In genomic region chr16:84036982-84037425, GRCh38 we compare ENCODE assay signal across 23 cellular contexts. TPM values are rescaled to one million over a fixed set of nuclear protein-coding genes. Genes with fewer than 3 reads are reported as not detected.
DNase-seq lines count a peak whose midpoint lies in the region; ATAC-seq and TF ChIP-seq lines count a peak whose summit lies in the region.
"Had no signal": no experiment of that assay in that cellular context is flagged by ENCODE, and none has a peak within 500 bp of the region (broad histone marks: within the 10 kb centered on the region; RNA-seq: fewer than 3 reads in every experiment).

No MANE protein-coding gene starts in this region.

- no peak overlapping the region for H3K27ac ChIP-seq in left ventricle myocardium inferior (replicated peaks)
- H3K27ac ChIP-seq: C4-2B, HL-60, KMS-11, Peyer's patch, SJSA1 had no signal

- peaks cover 3% of the 10 kb centered on the region for H3K4me1 ChIP-seq in left ventricle myocardium inferior
- H3K4me1 ChIP-seq: Peyer's patch, SJSA1 had no signal

- intact Hi-C loops in Right ventricle myocardium inferior (cut with DNase I): no loop called here
- intact Hi-C loops in left ventricle myocardium inferior (cut with micrococcal nuclease): no loop called here
- intact Hi-C loops in left cardiac atrium (cut with DNase I): loop anchor here in 1 of 2 donors (2.0 kb wide), 1 partner anchor 28 kb away; no protein-coding TSS in a partner anchor

- H3K36me3 ChIP-seq in left ventricle myocardium inferior: no peaks in the 10 kb centered on the region
- H3K36me3 ChIP-seq: Peyer's patch, SJSA1 had no signal

- no peak overlapping the region for H3K4me3 ChIP-seq in left ventricle myocardium inferior
- H3K4me3 ChIP-seq: Peyer's patch, SJSA1 had no signal

- TF ChIP-seq CTCF in left ventricle myocardium inferior (IDR thresholded peaks at IDR 0.05; ENCODE audit: borderline replicate concordance): no peak

- ATAC-seq in Right ventricle myocardium inferior: peak; percentile 56
- ATAC-seq in left cardiac atrium: peak; percentile 38 to 49
- no peak for ATAC-seq in GM21381 (IDR thresholded peaks at IDR 0.05; ENCODE audit: unreplicated experiment)

- DNase-seq in Right ventricle myocardium inferior (ENCODE audit: missing footprints) (peak; percentile 4), left ventricle myocardium inferior (no peak), NCI-H2029 (lab: John Stamatoyannopoulos, UW) (peak; percentile 43), NCI-H2171 treated with DMSO at 0.1 percent for 48 hours (lab: John Stamatoyannopoulos, UW) (peak; percentile 91), left cardiac atrium (no peak), kidney tubule cell (ENCODE audit: low spot score) (no peak), H4 (ENCODE audit: low spot score) (no peak)
- DNase-seq: Calu3; CD8-positive, alpha-beta memory T cell; DMS53; EL; H9; NCI-H1694; NCI-H446 treated with DMSO at 0.1 percent for 48 hours; NK-92 treated with Interleukin-12 subunit alpha and Interleukin-12 subunit beta, amount 100 ng/mL, for 24 hours; Peyer's patch had no signal

- H3K27me3 ChIP-seq in left ventricle myocardium inferior (ENCODE audit: low read depth): peaks cover 15% of the 10 kb centered on the region
- H3K27me3 ChIP-seq: Peyer's patch had no signal

- peaks cover 18% of the 10 kb centered on the region for H3K9me3 ChIP-seq in left ventricle myocardium inferior (replicated peaks)
- H3K9me3 ChIP-seq: Peyer's patch had no signal

RNA-seq across cellular contexts. Expression of gene SLC38A8, which starts 5.6 kb away (rescaled TPM):
- total RNA-seq in Right ventricle myocardium inferior (3.1 TPM), left ventricle myocardium inferior (not detected), left cardiac atrium (not detected)
- total RNA-seq in H4 (2014; rRNA removed; shearing (Covaris generic)): not detected in 2 replicates
- total RNA-seq: Calu3; CD8-positive, alpha-beta memory T cell; HT-29; Peyer's patch; SJSA1; T-helper 1 cell treated with Interleukin-12 subunit alpha and Interleukin-12 subunit beta and Interleukin-4 antibody, amounts not matched to agents 30 ng/mL and 1 ng/mL, for 36 hours had no signal

Comparison
In these comparisons a context has a peak if more than half of its experiments do, and no peak if none do; other contexts are left out.
1. DNase-seq: peak in Right ventricle myocardium inferior (single experiment), NCI-H2029 (single experiment) and NCI-H2171 treated with DMSO at 0.1 percent for 48 hours (single experiment); none in left ventricle myocardium inferior (single experiment), left cardiac atrium (single experiment), kidney tubule cell (single experiment) and H4 (single experiment).